ENCODE assay signal across 17 cellular contexts in the genomic region with DNA sequence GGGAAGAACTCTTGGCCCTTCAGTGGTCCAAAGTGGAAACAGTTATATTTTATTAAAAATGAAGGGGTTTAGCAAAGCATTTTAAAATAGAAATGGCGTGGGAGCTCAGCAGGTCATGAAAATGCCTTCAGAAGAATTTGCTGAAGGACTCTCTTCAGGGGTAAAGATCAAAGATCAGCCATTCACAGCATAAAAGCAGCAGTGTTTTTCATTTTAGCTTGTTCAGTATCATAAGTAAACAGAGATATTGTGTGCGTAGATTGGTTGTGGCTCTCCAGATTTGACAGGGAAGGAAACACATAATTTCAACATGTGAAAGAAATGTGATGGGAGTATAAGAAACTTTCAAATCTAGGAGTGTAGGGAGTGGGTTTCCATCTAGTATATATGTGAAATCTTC.
DNase-seq lines count a peak whose midpoint lies in the region; ATAC-seq, FAIRE-seq and TF ChIP-seq lines count a peak whose summit lies in the region.
"Had no signal": no experiment of that assay in that cellular context is flagged by ENCODE, and none has a peak within 500 bp of the region (broad histone marks: within the 10 kb centered on the region; RNA-seq: fewer than 3 reads in every experiment).

No MANE protein-coding gene starts in this region.

- no peak for TF ChIP-seq RAD21 in neural cell (conservative IDR thresholded peaks at IDR 0.05)

- H3K27ac Mint-ChIP-seq in effector memory CD8-positive, alpha-beta T cell = no peak overlapping the region
- H3K27ac Mint-ChIP-seq: CD4-positive, CD25-positive, alpha-beta regulatory T cell; HFFc6; IgD-negative memory B cell had no signal

- no peak for TF ChIP-seq EP300 in neural cell (conservative IDR thresholded peaks at IDR 0.05; ENCODE audit: poor library complexity, severe bottlenecking)

- no peaks in the 10 kb centered on the region for H3K9me3 ChIP-seq in neural cell (ENCODE audit: low read length)
- no peaks in the 10 kb centered on the region for H3K9me3 ChIP-seq in small intestine (ENCODE audit: control insufficient read depth, low read depth)
- H3K9me3 ChIP-seq in esophagus squamous epithelium = no peaks in the 10 kb centered on the region
- H3K9me3 ChIP-seq: BLaER1 treated with 17β-estradiol and CSF1 and Interleukin-3, amounts not matched to agents 10 nM and 100 nM had no signal

- whole genome bisulfite sequencing in small intestine, 3 donors = 12 to 59% (median 30%) methylated on average over 2 of the region's 2 CpGs
- 36 to 44% methylated on average over 2 of the region's 2 CpGs for WGBS in esophagus squamous epithelium, 2 donors

- H3K36me3 ChIP-seq in neural cell (ENCODE audit: insufficient read depth, low read length) (no peaks in the 10 kb centered on the region), small intestine (ENCODE audit: control insufficient read depth in 2 of 2, insufficient read depth in 2 of 2, low read length in 2 of 2) (no peaks in the 10 kb centered on the region), esophagus squamous epithelium (no peaks in the 10 kb centered on the region)
- H3K36me3 ChIP-seq: BLaER1 treated with 17β-estradiol and CSF1 and Interleukin-3, amounts not matched to agents 10 nM and 100 nM had no signal

- in situ Hi-C loops in SK-MEL-5 (cut with HindIII; ENCODE audit: low pct_unique_long_range_greater_than_20kb, low sequenced_read_pairs) = no loop called here

- H3K36me3 Mint-ChIP-seq in effector memory CD8-positive, alpha-beta T cell (ENCODE audit: insufficient read depth) = no peaks in the 10 kb centered on the region
- H3K36me3 Mint-ChIP-seq: CD4-positive, CD25-positive, alpha-beta regulatory T cell; IgD-negative memory B cell had no signal

- TF ChIP-seq CTCF in neural cell (IDR thresholded peaks at IDR 0.05; ENCODE audit: poor library complexity, severe bottlenecking) = no peak
- no peak for TF ChIP-seq CTCF in esophagus squamous epithelium (IDR thresholded peaks at IDR 0.05)

- H4K20me1 ChIP-seq in neural cell (ENCODE audit: insufficient read depth) = no peaks in the 10 kb centered on the region
- H4K20me1 ChIP-seq: BLaER1 treated with 17β-estradiol and CSF1 and Interleukin-3, amounts not matched to agents 10 nM and 100 nM had no signal

- ATAC-seq in HG03097 (IDR thresholded peaks at IDR 0.05; ENCODE audit: low FRiP score, unreplicated experiment) = no peak
- no peak for ATAC-seq in effector memory CD8-positive, alpha-beta T cell (replicated peaks)

- H3K4me3 Mint-ChIP-seq in effector memory CD8-positive, alpha-beta T cell = no peak overlapping the region
- H3K4me3 Mint-ChIP-seq: CD4-positive, CD25-positive, alpha-beta regulatory T cell; HFFc6; IgD-negative memory B cell had no signal

- FAIRE-seq in small intestine (lab: Jason Lieb, UNC) = no peak

- no peak for TF ChIP-seq POLR2A in esophagus squamous epithelium (IDR thresholded peaks at IDR 0.05)

- H3K4me3 ChIP-seq in neural cell (ENCODE audit: low read length) = no peak overlapping the region
- no peak overlapping the region for H3K4me3 ChIP-seq in small intestine (ENCODE audit: low read depth in 1 of 2, low read length in 2 of 2)
- no peak overlapping the region for H3K4me3 ChIP-seq in esophagus squamous epithelium
- H3K4me3 ChIP-seq: BLaER1 treated with 17β-estradiol and CSF1 and Interleukin-3, amounts not matched to agents 10 nM and 100 nM had no signal

- peak overlapping the region; percentile 30 for H3K9ac ChIP-seq in neural cell (ENCODE audit: low read length)
- H3K9ac ChIP-seq: BLaER1 treated with 17β-estradiol and CSF1 and Interleukin-3, amounts not matched to agents 10 nM and 100 nM had no signal

- H3K79me2 ChIP-seq in neural cell (replicated peaks; ENCODE audit: insufficient read depth, low read length) = no peaks in the 10 kb centered on the region

- H3K9me2 ChIP-seq in neural cell (ENCODE audit: insufficient read depth, low read length) = no peaks in the 10 kb centered on the region

- H3K4me1 ChIP-seq in small intestine (ENCODE audit: control insufficient read depth in 2 of 2, insufficient read depth in 1 of 2, low read depth in 1 of 2, low read length in 1 of 2) (no peaks in the 10 kb centered on the region), esophagus squamous epithelium (no peaks in the 10 kb centered on the region)
- H3K4me1 ChIP-seq: BLaER1 treated with 17β-estradiol and CSF1 and Interleukin-3, amounts not matched to agents 10 nM and 100 nM had no signal

- DNase-seq in DMS53 (lab: John Stamatoyannopoulos, UW) (peak; percentile 45), SK-MEL-5 (ENCODE audit: low read depth, low spot score) (peak; percentile 50), small intestine (peak; percentile 42), esophagus squamous epithelium (lab: John Stamatoyannopoulos, UW) (no peak)
- DNase-seq in effector memory CD8-positive, alpha-beta T cell = no peak
- DNase-seq: ACHN; CD4-positive, CD25-positive, alpha-beta regulatory T cell; DND-41; GF-D8; HCEC 1CT; HFFc6; KG1 had no signal

- H3K4me2 ChIP-seq in neural cell (ENCODE audit: low read length) = no peak overlapping the region
- H3K4me2 ChIP-seq: BLaER1 treated with 17β-estradiol and CSF1 and Interleukin-3, amounts not matched to agents 10 nM and 100 nM had no signal

- H3K27ac ChIP-seq in neural cell (ENCODE audit: low read length) = peak overlapping the region; percentile 85
- H3K27ac ChIP-seq in small intestine (ENCODE audit: low read depth in 1 of 2, low read length in 1 of 2) = no peak overlapping the region
- no peak overlapping the region for H3K27ac ChIP-seq in esophagus squamous epithelium
- H3K27ac ChIP-seq: BLaER1 treated with 17β-estradiol and CSF1 and Interleukin-3, amounts not matched to agents 10 nM and 100 nM; HL-60 had no signal

- no peaks in the 10 kb centered on the region for H3K27me3 Mint-ChIP-seq in effector memory CD8-positive, alpha-beta T cell
- H3K27me3 Mint-ChIP-seq: CD4-positive, CD25-positive, alpha-beta regulatory T cell had no signal

- no peaks in the 10 kb centered on the region for H3F3A ChIP-seq in neural cell (ENCODE audit: insufficient read depth, low read length, poor library complexity, severe bottlenecking)

- no peaks in the 10 kb centered on the region for H3K27me3 ChIP-seq in neural cell (ENCODE audit: insufficient read depth, low read depth, low read length)
- H3K27me3 ChIP-seq in small intestine (ENCODE audit: control insufficient read depth in 2 of 2, insufficient read depth in 2 of 2, low read length in 2 of 2) = no peaks in the 10 kb centered on the region
- H3K27me3 ChIP-seq in esophagus squamous epithelium = no peaks in the 10 kb centered on the region
- H3K27me3 ChIP-seq: BLaER1 treated with 17β-estradiol and CSF1 and Interleukin-3, amounts not matched to agents 10 nM and 100 nM had no signal

- no peak overlapping the region for H2AFZ ChIP-seq in neural cell (ENCODE audit: low read depth, low read length)

- peaks cover 0 to 1% of the 10 kb centered on the region in 2 donors for H3K9me3 Mint-ChIP-seq in effector memory CD8-positive, alpha-beta T cell
- H3K9me3 Mint-ChIP-seq: IgD-negative memory B cell had no signal

- intact Hi-C loops in esophagus squamous epithelium (cut with DNase I) = no loop called here

- H3K4me1 Mint-ChIP-seq in effector memory CD8-positive, alpha-beta T cell (ENCODE audit: low read depth in 2 of 2) = no peaks in the 10 kb centered on the region
- H3K4me1 Mint-ChIP-seq: CD4-positive, CD25-positive, alpha-beta regulatory T cell; IgD-negative memory B cell had no signal

TF ChIP-seq in neural cell, 6 proteins besides CTCF, POLR2A, EP300 and RAD21:
- TF ChIP-seq EZH2 (IDR thresholded peaks at IDR 0.05; ENCODE audit: borderline replicate concordance, insufficient read depth, low read length, poor library complexity, severe bottlenecking) (no peak), POLR2AphosphoS5 (IDR thresholded peaks at IDR 0.05) (no peak), TAF1 (IDR thresholded peaks at IDR 0.05; ENCODE audit: low read depth) (no peak), SMC3 (conservative IDR thresholded peaks at IDR 0.05; ENCODE audit: poor library complexity) (no peak), MXI1 (conservative IDR thresholded peaks at IDR 0.05; ENCODE audit: poor library complexity, severe bottlenecking) (no peak)
- TF ChIP-seq, protein P1, sequence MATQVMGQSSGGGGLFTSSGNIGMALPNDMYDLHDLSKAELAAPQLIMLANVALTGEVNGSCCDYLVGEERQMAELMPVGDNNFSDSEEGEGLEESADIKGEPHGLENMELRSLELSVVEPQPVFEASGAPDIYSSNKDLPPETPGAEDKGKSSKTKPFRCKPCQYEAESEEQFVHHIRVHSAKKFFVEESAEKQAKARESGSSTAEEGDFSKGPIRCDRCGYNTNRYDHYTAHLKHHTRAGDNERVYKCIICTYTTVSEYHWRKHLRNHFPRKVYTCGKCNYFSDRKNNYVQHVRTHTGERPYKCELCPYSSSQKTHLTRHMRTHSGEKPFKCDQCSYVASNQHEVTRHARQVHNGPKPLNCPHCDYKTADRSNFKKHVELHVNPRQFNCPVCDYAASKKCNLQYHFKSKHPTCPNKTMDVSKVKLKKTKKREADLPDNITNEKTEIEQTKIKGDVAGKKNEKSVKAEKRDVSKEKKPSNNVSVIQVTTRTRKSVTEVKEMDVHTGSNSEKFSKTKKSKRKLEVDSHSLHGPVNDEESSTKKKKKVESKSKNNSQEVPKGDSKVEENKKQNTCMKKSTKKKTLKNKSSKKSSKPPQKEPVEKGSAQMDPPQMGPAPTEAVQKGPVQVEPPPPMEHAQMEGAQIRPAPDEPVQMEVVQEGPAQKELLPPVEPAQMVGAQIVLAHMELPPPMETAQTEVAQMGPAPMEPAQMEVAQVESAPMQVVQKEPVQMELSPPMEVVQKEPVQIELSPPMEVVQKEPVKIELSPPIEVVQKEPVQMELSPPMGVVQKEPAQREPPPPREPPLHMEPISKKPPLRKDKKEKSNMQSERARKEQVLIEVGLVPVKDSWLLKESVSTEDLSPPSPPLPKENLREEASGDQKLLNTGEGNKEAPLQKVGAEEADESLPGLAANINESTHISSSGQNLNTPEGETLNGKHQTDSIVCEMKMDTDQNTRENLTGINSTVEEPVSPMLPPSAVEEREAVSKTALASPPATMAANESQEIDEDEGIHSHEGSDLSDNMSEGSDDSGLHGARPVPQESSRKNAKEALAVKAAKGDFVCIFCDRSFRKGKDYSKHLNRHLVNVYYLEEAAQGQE (IDR thresholded peaks at IDR 0.05; ENCODE audit: borderline replicate concordance) = no peak

Comparison
In these comparisons a context has a peak if more than half of its experiments do, and no peak if none do; other contexts are left out.
1. DNase-seq: peak in DMS53 (single experiment), SK-MEL-5 (single experiment) and small intestine (single experiment); none in effector memory CD8-positive, alpha-beta T cell (0 of 3) and esophagus squamous epithelium (single experiment).